Comparison of ENCODE assay signal across 8 cellular contexts in genomic region chr6:1610497-1611321, GRCh38. TPM values are rescaled to one million over a fixed set of nuclear protein-coding genes. Genes with fewer than 3 reads are reported as not detected.
DNase-seq lines count a peak whose midpoint lies in the region; ATAC-seq and TF ChIP-seq lines count a peak whose summit lies in the region.

No MANE protein-coding gene starts in this region.

- H3K4me2 ChIP-seq in OCI-LY1 (ENCODE audit: low read length): peak overlapping the region; percentile 59; the same call in 1 of the 2 replicates

- DNase-seq in Caco-2 (peak in 1 of 2 experiments; percentile 46), dorsolateral prefrontal cortex (no peak), naive B cell (peak; percentile 48), cerebellar nuclear complex (lab: John Stamatoyannopoulos, UW) (no peak), cortex of kidney (lab: John Stamatoyannopoulos, UW) (no peak)

- H3K4me1 ChIP-seq in Caco-2 (peaks cover 7% of the 10 kb centered on the region), OCI-LY1 (ENCODE audit: insufficient read depth, low read length, severe bottlenecking) (peaks cover 58% of the 10 kb centered on the region)

- CTCF ChIA-PET in Caco-2 (lab: Charles Lee): interaction anchor here (0.6 to 1.6 kb wide), 3 partner anchors 12 to 493 kb away, joined by 3 to 8 read pairs (median 3); no protein-coding TSS in a partner anchor

- H3K36me3 Mint-ChIP-seq in Caco-2 (ENCODE audit: insufficient read depth, unreplicated experiment) (peaks cover 15% of the 10 kb centered on the region), naive B cell (no peaks in the 10 kb centered on the region)

- no peak overlapping the region for H2AFZ ChIP-seq in OCI-LY1 (ENCODE audit: low read length)

- H3K36me3 ChIP-seq in Caco-2 (ENCODE audit: control insufficient read depth, insufficient read depth, low read length) (no peaks in the 10 kb centered on the region), OCI-LY1 (ENCODE audit: insufficient read depth, low read length) (peaks cover 35% of the 10 kb centered on the region)

- H3K9me3 Mint-ChIP-seq in Caco-2 (ENCODE audit: unreplicated experiment) (no peaks in the 10 kb centered on the region), naive B cell (peaks cover 0 to 18% (median 2%) of the 10 kb centered on the region in 7 donors)

- TF ChIP-seq CTCF in Caco-2 (IDR thresholded peaks at IDR 0.05; ENCODE audit: insufficient read depth in 1 of 2, low read depth in 1 of 2, low read length in 1 of 2, severe bottlenecking in 1 of 2, unreplicated experiment in 1 of 2) (no peak), OCI-LY1 (IDR thresholded peaks at IDR 0.05; ENCODE audit: low read length) (no peak), dorsolateral prefrontal cortex (IDR thresholded peaks at IDR 0.05 in 54 of 56, conservative IDR thresholded peaks at IDR 0.05 in 2 of 56; ENCODE audit: low read depth in 1 of 56, partially characterized antibody in 56 of 56) (no peak)

- ATAC-seq in GM21619 (IDR thresholded peaks at IDR 0.05; ENCODE audit: unreplicated experiment) (peak; percentile 5), naive B cell (ENCODE audit: low read depth in 2 of 2) (peak; percentile 35 to 36), HG03469 (IDR thresholded peaks at IDR 0.05; ENCODE audit: unreplicated experiment) (no peak)

- H3K9ac ChIP-seq in OCI-LY1 (ENCODE audit: low read length): peak overlapping the region; percentile 51; the same call in 1 of the 2 replicates

- BruUV-seq in Caco-2 (replicated peaks; lab: Mats Ljungman, UMichigan): TSS peak; percentile 1

- H3F3A ChIP-seq in OCI-LY1 (ENCODE audit: insufficient read depth, low read length): peaks cover 1% of the 10 kb centered on the region; the same call in 1 of the 2 replicates

- no peaks in the 10 kb centered on the region for H3K9me2 ChIP-seq in OCI-LY1 (ENCODE audit: low read depth, low read length)

- H3K27me3 Mint-ChIP-seq in Caco-2 (ENCODE audit: insufficient read depth, unreplicated experiment) (peaks cover 2% of the 10 kb centered on the region), naive B cell (peaks cover 49 to 58% (median 56%) of the 10 kb centered on the region in 3 donors)

- H3K4me3 ChIP-seq in Caco-2 (ENCODE audit: low read depth, low read length): peak overlapping the region; percentile 60
- H3K4me3 ChIP-seq in OCI-LY1 (ENCODE audit: low read depth, low read length, poor library complexity, severe bottlenecking): peak overlapping the region; percentile 70
- peak overlapping the region in 55 of 59 donors; percentile 18 to 71 (median 48) for H3K4me3 ChIP-seq in dorsolateral prefrontal cortex

- H3K27me3 ChIP-seq in Caco-2 (replicated peaks; ENCODE audit: control insufficient read depth, insufficient read depth, low read length) (no peaks in the 10 kb centered on the region), OCI-LY1 (ENCODE audit: insufficient read depth, low read length) (no peaks in the 10 kb centered on the region), dorsolateral prefrontal cortex (peaks cover 14 to 99% (median 88%) of the 10 kb centered on the region in 45 donors)

- no peak overlapping the region for H3K27ac Mint-ChIP-seq in Caco-2 (ENCODE audit: unreplicated experiment)
- H3K27ac Mint-ChIP-seq in naive B cell: peak overlapping the region in 3 of 6 donors; percentile 82 to 96 (median 91)

- POLR2A ChIA-PET in Caco-2 (lab: Charles Lee): interaction anchor here (0.8 kb wide), 1 partner anchor 30 kb away, joined by 4 read pairs; no protein-coding TSS in a partner anchor

- H3K4me1 Mint-ChIP-seq in Caco-2 (ENCODE audit: low read depth, unreplicated experiment) (no peaks in the 10 kb centered on the region), naive B cell (peaks cover 36 to 44% (median 42%) of the 10 kb centered on the region in 3 donors)

- H3K9me3 ChIP-seq in Caco-2 (no peaks in the 10 kb centered on the region), OCI-LY1 (ENCODE audit: low read length) (peaks cover 6% of the 10 kb centered on the region)

- intact Hi-C loops in Caco-2 (cut with micrococcal nuclease; ENCODE audit: unreplicated experiment) (no loop called here), dorsolateral prefrontal cortex (cut with DNase I) (no loop called here)

- peaks cover 20% of the 10 kb centered on the region; the same call in 1 of the 2 replicates for H3K79me2 ChIP-seq in OCI-LY1 (ENCODE audit: insufficient read depth, low read length)

- no peaks in the 10 kb centered on the region for H4K20me1 ChIP-seq in OCI-LY1 (ENCODE audit: insufficient read depth, low read length)

- peak overlapping the region; percentile 86 for H3K4me3 Mint-ChIP-seq in Caco-2 (ENCODE audit: unreplicated experiment)
- H3K4me3 Mint-ChIP-seq in naive B cell: peak overlapping the region; percentile 84 to 94 (median 90)

- H3K27ac ChIP-seq in OCI-LY1 (ENCODE audit: low read depth, low read length, poor library complexity, severe bottlenecking) (no peak overlapping the region), dorsolateral prefrontal cortex (peak overlapping the region in 38 of 59 donors; percentile 14 to 96 (median 62))

RNA-seq across cellular contexts. Expression of gene FOXC1, which starts 1.0 kb away (rescaled TPM):
- total RNA-seq in Caco-2 (2022) (6.8 and 7.1 TPM in 2 replicates), dorsolateral prefrontal cortex (10 to 100 TPM in 23 of 120 experiments, 1 to 10 TPM in 97; 2.7 to 22.9 (median 6.6) TPM)
- polyA plus RNA-seq in naive B cell (ENCODE audit: low read depth in 6 of 6): under 1 TPM in 1 of 6 donors, not detected in 5; 0.17 TPM
